Comparison of ENCODE assay signal across 26 cellular contexts in the genomic region with DNA sequence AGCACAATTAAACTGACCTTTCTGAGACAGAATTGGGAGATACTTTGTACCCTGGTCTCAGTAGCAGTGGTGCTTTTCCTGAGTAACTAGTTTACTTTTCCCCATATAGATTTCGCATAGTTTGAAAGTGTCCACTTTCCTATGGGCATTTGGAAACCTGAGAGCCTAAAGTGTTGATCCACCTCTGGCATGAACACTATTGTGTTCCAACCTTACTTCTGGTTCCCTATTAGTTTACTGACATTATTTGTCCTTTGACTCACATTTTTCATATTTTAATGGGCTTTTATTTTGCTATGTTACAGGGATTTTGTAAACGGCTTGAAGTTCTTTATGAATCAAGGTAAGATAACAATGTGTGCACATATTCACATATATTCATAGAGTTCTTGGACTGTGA.
"Had no signal": no experiment of that assay in that cellular context is flagged by ENCODE, and none has a peak within 500 bp of the region (broad histone marks: within the 10 kb centered on the region; RNA-seq: fewer than 3 reads in every experiment).

No MANE protein-coding gene starts in this region.

- DNase-seq: stimulated activated CD4-positive, alpha-beta T cell treated with anti-CD3 and anti-CD28 coated beads, Interleukin-2, amount 100 ng/mL, for 48 hours; stimulated activated CD4-positive, alpha-beta T cell treated with anti-CD3 and anti-CD28 coated beads, Interleukin-4, amount 100 ng/mL, for 1 hour; stimulated activated CD4-positive, alpha-beta T cell treated with anti-CD3 and anti-CD28 coated beads, Interleukin-4, amount 100 ng/mL, for 24 hours; stimulated activated CD4-positive, alpha-beta T cell treated with anti-CD3 and anti-CD28 coated beads, Interleukin-4, amount 100 ng/mL, for 4 hours; stimulated activated CD8-positive, alpha-beta memory T cell treated with anti-CD3 and anti-CD28 coated beads, Interleukin-4, amount 100 ng/mL, for 48 hours; stimulated activated naive B cell treated with anti-CD40 and anti-IgM and Interleukin-4, amounts not matched to agents 10 μg/mL and 1 μg/mL and 100 μg/mL, for 72 hours; stimulated activated naive CD4-positive, alpha-beta T cell; stimulated activated naive CD4-positive, alpha-beta T cell treated with Interleukin-2 at 50 U/mL for 16 hours; stimulated activated naive CD8-positive, alpha-beta T cell treated with anti-CD3 and anti-CD28 coated beads, Interleukin-15, amount 100 ng/mL, for 72 hours; stimulated activated naive CD8-positive, alpha-beta T cell treated with anti-CD3 and anti-CD28 coated beads, Interleukin-15, Interleukin-2, amounts not matched to agents 100 U/mL and 50 U/mL, for 24 hours; stomach; substantia nigra; testis; thyroid gland; tibial artery; transverse colon; trophoblast cell; upper lobe of left lung; upper lobe of right lung; uterus had no signal

- H3K4me3 ChIP-seq: stomach, suprapubic skin, testis, thoracic aorta, thyroid gland, tibial artery, tibial nerve, transverse colon, upper lobe of left lung, upper lobe of right lung, uterus, vagina had no signal

- ATAC-seq: stimulated activated effector memory CD8-positive, alpha-beta T cell treated with anti-CD3 and anti-CD28 coated beads, Interleukin-12 subunit alpha, Interleukin-12 subunit beta, amount 100 ng/mL, for 72 hours; stimulated activated memory B cell treated with anti-CD40 and anti-IgM and Interleukin-4, amounts not matched to agents 10 μg/mL and 1 μg/mL and 100 μg/mL, for 72 hours; stimulated activated naive B cell treated with anti-CD40 and anti-IgM and Interleukin-4, amounts not matched to agents 10 μg/mL and 1 μg/mL and 100 μg/mL, for 72 hours; stimulated activated naive CD8-positive, alpha-beta T cell treated with anti-CD3 and anti-CD28 coated beads, Interleukin-15, amount 100 ng/mL, for 72 hours; stimulated activated naive CD8-positive, alpha-beta T cell treated with anti-CD3 and anti-CD28 coated beads, Interleukin-15, Interleukin-2, amounts not matched to agents 100 U/mL and 50 U/mL, for 24 hours; upper lobe of right lung had no signal

- H3K4me1 ChIP-seq: stomach, suprapubic skin, testis, thyroid gland, tibial artery, tibial nerve, transverse colon, upper lobe of left lung, upper lobe of right lung, uterus, vagina had no signal

- H3K27ac ChIP-seq: stomach, suprapubic skin, testis, thoracic aorta, thyroid gland, tibial artery, tibial nerve, transverse colon, upper lobe of left lung, upper lobe of right lung, uterus, vagina had no signal

- H3K27me3 ChIP-seq: stomach, suprapubic skin, testis, thyroid gland, tibial artery, tibial nerve, transverse colon, upper lobe of left lung, upper lobe of right lung, uterus, vagina had no signal

- H3K9me3 ChIP-seq: stomach, suprapubic skin, testis, thoracic aorta, thyroid gland, tibial artery, tibial nerve, transverse colon, upper lobe of left lung, upper lobe of right lung, uterus, vagina had no signal

- H3K36me3 ChIP-seq: stomach, suprapubic skin, thoracic aorta, thyroid gland, tibial artery, tibial nerve, transverse colon, upper lobe of left lung, upper lobe of right lung, uterus, vagina had no signal
